8 cellular contexts compared by ENCODE assay signal in genomic region chr7:105648561-105649401, GRCh38.
DNase-seq lines count a peak whose midpoint lies in the region; ATAC-seq and TF ChIP-seq lines count a peak whose summit lies in the region.

No MANE protein-coding gene starts in this region.

- H3K4me1 ChIP-seq in mucosa of descending colon (ENCODE audit: low read depth): no peaks in the 10 kb centered on the region

- H3K27me3 Mint-ChIP-seq in T-helper 17 cell: no peaks in the 10 kb centered on the region
- no peaks in the 10 kb centered on the region for H3K27me3 Mint-ChIP-seq in naive thymus-derived CD8-positive, alpha-beta T cell

- H3K9me3 ChIP-seq in T-helper 17 cell (ENCODE audit: control insufficient read depth, low read length, poor library complexity, severe bottlenecking) (no peaks in the 10 kb centered on the region), mucosa of descending colon (no peaks in the 10 kb centered on the region)

- H3K4me3 Mint-ChIP-seq in T-helper 17 cell: no peak overlapping the region
- H3K4me3 Mint-ChIP-seq in naive thymus-derived CD8-positive, alpha-beta T cell: no peak overlapping the region

- H3K36me3 Mint-ChIP-seq in T-helper 17 cell (ENCODE audit: low read depth): peaks cover 8% of the 10 kb centered on the region
- H3K36me3 Mint-ChIP-seq in naive thymus-derived CD8-positive, alpha-beta T cell: peaks cover 0 to 31% (median 9%) of the 10 kb centered on the region in 3 donors

- intact Hi-C loops in mucosa of descending colon (cut with DNase I, micrococcal nuclease): no loop called here

- no peaks in the 10 kb centered on the region for H3K36me3 ChIP-seq in mucosa of descending colon (ENCODE audit: low read depth)

- no peaks in the 10 kb centered on the region for H3K9me3 Mint-ChIP-seq in naive thymus-derived CD8-positive, alpha-beta T cell

- H3K27ac Mint-ChIP-seq in T-helper 17 cell: peak overlapping the region; percentile 66
- peak overlapping the region in 4 of 10 donors; percentile 2 to 74 (median 56) for H3K27ac Mint-ChIP-seq in naive thymus-derived CD8-positive, alpha-beta T cell

- TF ChIP-seq CTCF in mucosa of descending colon (IDR thresholded peaks at IDR 0.05): no peak

- no peak overlapping the region for H3K4me3 ChIP-seq in mucosa of descending colon

- ATAC-seq in T-helper 17 cell (no peak), mucosa of descending colon (peak; percentile 77), GM18511 (IDR thresholded peaks at IDR 0.05; ENCODE audit: unreplicated experiment) (no peak)
- no peak for ATAC-seq in naive thymus-derived CD8-positive, alpha-beta T cell

- peak; percentile 85 for DNase-seq in DMS53 treated with DMSO at 0.1 percent for 48 hours (lab: John Stamatoyannopoulos, UW; ENCODE audit: unreplicated experiment)
- peak; percentile 94 for DNase-seq in NCI-H146 treated with DMSO at 0.1 percent for 48 hours (lab: John Stamatoyannopoulos, UW; ENCODE audit: unreplicated experiment)
- no peak for DNase-seq in T-helper 17 cell
- peak in 1 of 3 donors; percentile 27 for DNase-seq in mucosa of descending colon
- no peak for DNase-seq in T-helper 9 cell
- no peak for DNase-seq in naive thymus-derived CD8-positive, alpha-beta T cell
- no peak for DNase-seq in activated gamma-delta T cell (lab: John Stamatoyannopoulos, UW)

- POLR2A ChIA-PET in naive thymus-derived CD8-positive, alpha-beta T cell (lab: Charles Lee): no interaction called here

- peaks cover 13% of the 10 kb centered on the region for H3K4me1 Mint-ChIP-seq in T-helper 17 cell
- peaks cover 0 to 27% (median 9%) of the 10 kb centered on the region in 4 donors for H3K4me1 Mint-ChIP-seq in naive thymus-derived CD8-positive, alpha-beta T cell

Comparison
In these comparisons a context has a peak if more than half of its experiments do, and no peak if none do; other contexts are left out.
1. DNase-seq: peak in DMS53 treated with DMSO at 0.1 percent for 48 hours (single experiment) and NCI-H146 treated with DMSO at 0.1 percent for 48 hours (single experiment); none in T-helper 17 cell (0 of 3), T-helper 9 cell (single experiment), naive thymus-derived CD8-positive, alpha-beta T cell (0 of 10) and activated gamma-delta T cell (single experiment).